18 cellular contexts compared by ENCODE assay signal in genomic region chr2:101722878-101723277, GRCh38. TPM values are rescaled to one million over a fixed set of nuclear protein-coding genes. Genes with fewer than 3 reads are reported as not detected.
DNase-seq lines count a peak whose midpoint lies in the region; ATAC-seq and TF ChIP-seq lines count a peak whose summit lies in the region.
"Had no signal": no experiment of that assay in that cellular context is flagged by ENCODE, and none has a peak within 500 bp of the region (broad histone marks: within the 10 kb centered on the region; RNA-seq: fewer than 3 reads in every experiment).

No MANE protein-coding gene starts in this region.

- no peaks in the 10 kb centered on the region for H3K9me2 ChIP-seq in DOHH2 (replicated peaks; ENCODE audit: control insufficient read depth, low read length)

- peaks cover 5 to 15% of the 10 kb centered on the region in 2 donors for H3K36me3 Mint-ChIP-seq in activated T-cell treated with anti-CD3 and anti-CD28 coated beads, Interleukin-2, amount 50 U/mL, for 72 hours (ENCODE audit: insufficient read depth in 2 of 2)
- H3K36me3 Mint-ChIP-seq in naive B cell, result peaks cover 9 to 12% of the 10 kb centered on the region in 2 donors

- no peak overlapping the region for H3K9ac ChIP-seq in BLaER1 treated with 17β-estradiol and CSF1 and Interleukin-3, amounts not matched to agents 10 nM and 100 nM

- H3F3A ChIP-seq in DOHH2 (ENCODE audit: control insufficient read depth, insufficient read depth), result no peaks in the 10 kb centered on the region; the same call in 1 of the 2 replicates

- H3K36me3 ChIP-seq in BLaER1 treated with 17β-estradiol and CSF1 and Interleukin-3, amounts not matched to agents 10 nM and 100 nM, result peaks cover 0 to 78% (median 70%) of the 10 kb centered on the region in 11 experiments; a peak in 19 of 22 replicates
- H3K36me3 ChIP-seq in DOHH2 (ENCODE audit: control insufficient read depth, low read length), result peaks cover 29% of the 10 kb centered on the region
- H3K36me3 ChIP-seq: breast epithelium had no signal

- H3K4me3 Mint-ChIP-seq in activated T-cell treated with anti-CD3 and anti-CD28 coated beads, Interleukin-2, amount 50 U/mL, for 72 hours, result peak overlapping the region; percentile 60 to 66
- H3K4me3 Mint-ChIP-seq in naive B cell, result peak overlapping the region in 4 of 8 donors; percentile 38 to 74 (median 67)
- H3K4me3 Mint-ChIP-seq: type B pancreatic cell had no signal

- peaks cover 40 to 98% (median 84%) of the 10 kb centered on the region in 11 experiments; a peak in 21 of 22 replicates for H4K20me1 ChIP-seq in BLaER1 treated with 17β-estradiol and CSF1 and Interleukin-3, amounts not matched to agents 10 nM and 100 nM
- peaks cover 15% of the 10 kb centered on the region; the same call in 1 of the 2 replicates for H4K20me1 ChIP-seq in DOHH2 (ENCODE audit: control insufficient read depth, insufficient read depth, low read depth, low read length)

- ATAC-seq in activated T-cell treated with anti-CD3 and anti-CD28 coated beads, Interleukin-2, amount 50 U/mL, for 72 hours (replicated peaks in 1 of 2), result no peak
- ATAC-seq in naive B cell (ENCODE audit: low read depth in 2 of 2) (peak; percentile 6 to 26), HG02678 (IDR thresholded peaks at IDR 0.05; ENCODE audit: unreplicated experiment) (no peak), HG03378 (IDR thresholded peaks at IDR 0.05; ENCODE audit: unreplicated experiment) (no peak)

- H3K79me2 ChIP-seq in DOHH2 (ENCODE audit: control insufficient read depth, low read length), result peaks cover 99% of the 10 kb centered on the region

- H3K4me1 ChIP-seq in BLaER1 treated with 17β-estradiol and CSF1 and Interleukin-3, amounts not matched to agents 10 nM and 100 nM, result peaks cover 19 to 88% (median 46%) of the 10 kb centered on the region in 10 experiments
- H3K4me1 ChIP-seq in DOHH2 (ENCODE audit: control insufficient read depth, low read length), result peaks cover 100% of the 10 kb centered on the region

- peaks cover 26 to 63% (median 58%) of the 10 kb centered on the region in 11 experiments for H3K9me3 ChIP-seq in BLaER1 treated with 17β-estradiol and CSF1 and Interleukin-3, amounts not matched to agents 10 nM and 100 nM (replicated peaks in 1 of 11)
- H3K9me3 ChIP-seq in DOHH2 (ENCODE audit: control insufficient read depth, insufficient read depth, low read length), result no peaks in the 10 kb centered on the region
- H3K9me3 ChIP-seq: breast epithelium had no signal

- no peaks in the 10 kb centered on the region for H3K27me3 ChIP-seq in BLaER1 treated with 17β-estradiol and CSF1 and Interleukin-3, amounts not matched to agents 10 nM and 100 nM
- no peaks in the 10 kb centered on the region for H3K27me3 ChIP-seq in DOHH2 (ENCODE audit: control insufficient read depth, low read length)
- H3K27me3 ChIP-seq: breast epithelium had no signal

- peak overlapping the region in 7 of 11 experiments; percentile 4 to 61 (median 27); a peak in 10 of 22 replicates for H3K4me2 ChIP-seq in BLaER1 treated with 17β-estradiol and CSF1 and Interleukin-3, amounts not matched to agents 10 nM and 100 nM
- H3K4me2 ChIP-seq in DOHH2 (ENCODE audit: low read length), result peak overlapping the region; percentile 39

- DNase-seq in activated T-cell treated with anti-CD3 and anti-CD28 coated beads, Interleukin-2, amount 50 U/mL, for 72 hours, result no peak
- no peak for DNase-seq in naive B cell
- DNase-seq in NCI-H1092 (lab: John Stamatoyannopoulos, UW), result no peak
- DNase-seq in NCI-H82 (lab: John Stamatoyannopoulos, UW), result no peak
- DNase-seq: activated CD4-positive, alpha-beta T cell treated with anti-CD3 and anti-CD28 coated beads, Interleukin-2, amount 50 U/mL, for 4 hours; activated gamma-delta T cell treated with Interleukin-2 at 50 U/mL for 16 hours; DND-41; effector CD4-positive, alpha-beta T cell; GOT3; hippocampal formation; NCI-H2107; Right ventricle myocardium superior had no signal

- H3K27ac ChIP-seq in BLaER1 treated with 17β-estradiol and CSF1 and Interleukin-3, amounts not matched to agents 10 nM and 100 nM, result peak overlapping the region in 6 of 11 experiments; percentile 0 to 59 (median 28); a peak in 10 of 22 replicates
- H3K27ac ChIP-seq in DOHH2 (ENCODE audit: low read depth, low read length), result 0 out of 2 replicates have a peak overlapping the region, but pooled peaks have one; percentile 7
- H3K27ac ChIP-seq: breast epithelium had no signal

- H3K9me3 Mint-ChIP-seq in activated T-cell treated with anti-CD3 and anti-CD28 coated beads, Interleukin-2, amount 50 U/mL, for 72 hours, result peaks cover 5% of the 10 kb centered on the region in 2 donors
- peaks cover 3 to 12% (median 6%) of the 10 kb centered on the region in 7 donors for H3K9me3 Mint-ChIP-seq in naive B cell

- peaks cover 97% of the 10 kb centered on the region for H3K4me1 Mint-ChIP-seq in activated T-cell treated with anti-CD3 and anti-CD28 coated beads, Interleukin-2, amount 50 U/mL, for 72 hours (ENCODE audit: low read depth)
- peaks cover 81 to 99% (median 92%) of the 10 kb centered on the region in 3 donors for H3K4me1 Mint-ChIP-seq in naive B cell

- H3K27me3 Mint-ChIP-seq in activated T-cell treated with anti-CD3 and anti-CD28 coated beads, Interleukin-2, amount 50 U/mL, for 72 hours (ENCODE audit: low read depth), result no peaks in the 10 kb centered on the region
- no peaks in the 10 kb centered on the region for H3K27me3 Mint-ChIP-seq in naive B cell
- H3K27me3 Mint-ChIP-seq: type B pancreatic cell had no signal

- peak overlapping the region; percentile 60 for H3K27ac Mint-ChIP-seq in activated T-cell treated with anti-CD3 and anti-CD28 coated beads, Interleukin-2, amount 50 U/mL, for 72 hours
- peak overlapping the region; percentile 0 to 100 (median 84) for H3K27ac Mint-ChIP-seq in naive B cell
- H3K27ac Mint-ChIP-seq: type B pancreatic cell had no signal

- H3K4me3 ChIP-seq in BLaER1 treated with 17β-estradiol and CSF1 and Interleukin-3, amounts not matched to agents 10 nM and 100 nM, result peak overlapping the region in 1 of 10 experiments; percentile 1; a peak in 1 of 20 replicates
- peak overlapping the region; percentile 20; the same call in 1 of the 2 replicates for H3K4me3 ChIP-seq in DOHH2 (ENCODE audit: low read length)
- H3K4me3 ChIP-seq: breast epithelium had no signal

- no peak for TF ChIP-seq CTCF in DOHH2 (IDR thresholded peaks at IDR 0.05; ENCODE audit: low read depth, low read length, poor library complexity, severe bottlenecking)

RNA-seq across cellular contexts. Expression of gene MAP4K4, which starts 25.4 kb away (rescaled TPM):
- 10 to 100 TPM; 72.1 to 85.1 TPM for total RNA-seq in activated T-cell treated with anti-CD3 and anti-CD28 coated beads, Interleukin-2, amount 50 U/mL, for 72 hours
- polyA plus RNA-seq in naive B cell (ENCODE audit: low read depth in 6 of 6), result 10 to 100 TPM; 11.8 to 36.0 (median 20.3) TPM

Comparison
In these comparisons a context has a peak if more than half of its experiments do, and no peak if none do; other contexts are left out.
1. ATAC-seq: peak in naive B cell (2 of 2); none in activated T-cell treated with anti-CD3 and anti-CD28 coated beads, Interleukin-2, amount 50 U/mL, for 72 hours (0 of 2), HG02678 (single experiment) and HG03378 (single experiment).